In genomic region chr5:132391870-132392269, GRCh38 we compare ENCODE assay signal across 20 cellular contexts. TPM values are rescaled to one million over a fixed set of nuclear protein-coding genes. Genes with fewer than 3 reads are reported as not detected.
DNase-seq lines count a peak whose midpoint lies in the region; ATAC-seq and TF ChIP-seq lines count a peak whose summit lies in the region.
"Had no signal": no experiment of that assay in that cellular context is flagged by ENCODE, and none has a peak within 500 bp of the region (broad histone marks: within the 10 kb centered on the region; RNA-seq: fewer than 3 reads in every experiment).

No MANE protein-coding gene starts in this region.

- H3K27me3 ChIP-seq in esophagus muscularis mucosa, result no peaks in the 10 kb centered on the region
- H3K27me3 ChIP-seq: BE2C had no signal

- no peaks in the 10 kb centered on the region for H3K9me3 Mint-ChIP-seq in activated CD4-positive, alpha-beta T cell treated with anti-CD3 and anti-CD28 coated beads for 36 hours (ENCODE audit: low read depth)
- no peaks in the 10 kb centered on the region for H3K9me3 Mint-ChIP-seq in activated naive CD8-positive, alpha-beta T cell treated with anti-CD3 and anti-CD28 coated beads, Interleukin-2, amount 50 U/mL, for 24 hours
- no peaks in the 10 kb centered on the region for H3K9me3 Mint-ChIP-seq in activated naive CD8-positive, alpha-beta T cell treated with anti-CD3 and anti-CD28 coated beads for 36 hours

- peaks cover 64% of the 10 kb centered on the region for H3K4me1 Mint-ChIP-seq in activated CD4-positive, alpha-beta T cell treated with anti-CD3 and anti-CD28 coated beads for 36 hours
- peaks cover 50% of the 10 kb centered on the region for H3K4me1 Mint-ChIP-seq in activated naive CD8-positive, alpha-beta T cell treated with anti-CD3 and anti-CD28 coated beads, Interleukin-2, amount 50 U/mL, for 24 hours
- peaks cover 36% of the 10 kb centered on the region for H3K4me1 Mint-ChIP-seq in activated naive CD8-positive, alpha-beta T cell treated with anti-CD3 and anti-CD28 coated beads for 36 hours

- H3K9me3 ChIP-seq in esophagus muscularis mucosa, result no peaks in the 10 kb centered on the region
- H3K9me3 ChIP-seq: BE2C had no signal

- H3K36me3 Mint-ChIP-seq in activated CD4-positive, alpha-beta T cell treated with anti-CD3 and anti-CD28 coated beads for 36 hours (ENCODE audit: low read depth), result no peaks in the 10 kb centered on the region
- peaks cover 3% of the 10 kb centered on the region for H3K36me3 Mint-ChIP-seq in activated naive CD8-positive, alpha-beta T cell treated with anti-CD3 and anti-CD28 coated beads, Interleukin-2, amount 50 U/mL, for 24 hours (ENCODE audit: low read depth)
- H3K36me3 Mint-ChIP-seq in activated naive CD8-positive, alpha-beta T cell treated with anti-CD3 and anti-CD28 coated beads for 36 hours, result peaks cover 9% of the 10 kb centered on the region

- TF ChIP-seq EP300 in esophagus muscularis mucosa (IDR thresholded peaks at IDR 0.05), result no peak

- no peak overlapping the region for H3K4me3 ChIP-seq in esophagus muscularis mucosa
- H3K4me3 ChIP-seq: GM23248 had no signal

- H3K4me3 Mint-ChIP-seq in activated CD4-positive, alpha-beta T cell treated with anti-CD3 and anti-CD28 coated beads for 36 hours, result no peak overlapping the region
- H3K4me3 Mint-ChIP-seq in activated naive CD8-positive, alpha-beta T cell treated with anti-CD3 and anti-CD28 coated beads, Interleukin-2, amount 50 U/mL, for 24 hours, result no peak overlapping the region
- H3K4me3 Mint-ChIP-seq in activated naive CD8-positive, alpha-beta T cell treated with anti-CD3 and anti-CD28 coated beads for 36 hours, result no peak overlapping the region

- DNase-seq in activated CD4-positive, alpha-beta T cell treated with anti-CD3 and anti-CD28 coated beads for 36 hours, result no peak
- DNase-seq in activated CD4-positive, alpha-beta T cell treated with anti-CD3 and anti-CD28 coated beads for 1 hour, result no peak
- no peak for DNase-seq in activated naive CD8-positive, alpha-beta T cell treated with anti-CD3 and anti-CD28 coated beads, Interleukin-2, amount 50 U/mL, for 24 hours
- DNase-seq in activated naive CD8-positive, alpha-beta T cell treated with anti-CD3 and anti-CD28 coated beads for 36 hours, result no peak
- peak; percentile 14 for DNase-seq in esophagus muscularis mucosa (ENCODE audit: extremely low spot score)
- no peak for DNase-seq in stimulated activated CD4-positive, alpha-beta T cell treated with anti-CD3 and anti-CD28 coated beads, Interleukin-15, amount 100 ng/mL, for 24 hours
- no peak for DNase-seq in anterior cingulate cortex (lab: John Stamatoyannopoulos, UW)
- DNase-seq: BE2C; DMS79 treated with DMSO at 0.1 percent for 48 hours; GM23248; HCEC 1CT; NCI-H1417; NCI-H187 treated with DMSO at 0.1 percent for 48 hours; NCI-H2171; NCI-H446; NCI-H69; NK-92 treated with Interleukin-12 subunit alpha and Interleukin-12 subunit beta, amount 100 ng/mL, for 24 hours had no signal

- intact Hi-C loops in activated CD4-positive, alpha-beta T cell treated with anti-CD3 and anti-CD28 coated beads for 36 hours (cut with DNase I, micrococcal nuclease), result no loop called here
- intact Hi-C loops in esophagus muscularis mucosa (cut with DNase I), result no loop called here

- peak; percentile 50 for ATAC-seq in activated CD4-positive, alpha-beta T cell treated with anti-CD3 and anti-CD28 coated beads for 36 hours
- peak; percentile 13 for ATAC-seq in activated naive CD8-positive, alpha-beta T cell treated with anti-CD3 and anti-CD28 coated beads, Interleukin-2, amount 50 U/mL, for 24 hours
- no peak for ATAC-seq in HG02588 (IDR thresholded peaks at IDR 0.05; ENCODE audit: unreplicated experiment)

- CTCF ChIA-PET in activated CD4-positive, alpha-beta T cell treated with anti-CD3 and anti-CD28 coated beads for 36 hours (lab: Charles Lee), result interaction anchor here (0.6 to 19.4 kb wide), 5 partner anchors 12 to 110 kb away, joined by 3 to 308 read pairs (median 4); no protein-coding TSS in a partner anchor

- H3K4me1 ChIP-seq in esophagus muscularis mucosa, result peaks cover 38 to 45% (median 44%) of the 10 kb centered on the region in 4 donors
- H3K4me1 ChIP-seq: BE2C had no signal

- H3K27me3 Mint-ChIP-seq in activated CD4-positive, alpha-beta T cell treated with anti-CD3 and anti-CD28 coated beads for 36 hours, result no peaks in the 10 kb centered on the region
- H3K27me3 Mint-ChIP-seq in activated naive CD8-positive, alpha-beta T cell treated with anti-CD3 and anti-CD28 coated beads, Interleukin-2, amount 50 U/mL, for 24 hours, result no peaks in the 10 kb centered on the region
- no peaks in the 10 kb centered on the region for H3K27me3 Mint-ChIP-seq in activated naive CD8-positive, alpha-beta T cell treated with anti-CD3 and anti-CD28 coated beads for 36 hours

- no peak overlapping the region for H3K27ac ChIP-seq in esophagus muscularis mucosa (replicated peaks in 1 of 4)
- H3K27ac ChIP-seq: 22Rv1, GM23248, HL-60 had no signal

- peak overlapping the region; percentile 59 for H3K27ac Mint-ChIP-seq in activated CD4-positive, alpha-beta T cell treated with anti-CD3 and anti-CD28 coated beads for 36 hours
- no peak overlapping the region for H3K27ac Mint-ChIP-seq in activated naive CD8-positive, alpha-beta T cell treated with anti-CD3 and anti-CD28 coated beads, Interleukin-2, amount 50 U/mL, for 24 hours
- H3K27ac Mint-ChIP-seq in activated naive CD8-positive, alpha-beta T cell treated with anti-CD3 and anti-CD28 coated beads for 36 hours, result no peak overlapping the region

- H3K36me3 ChIP-seq in esophagus muscularis mucosa, result peaks cover 10 to 52% (median 34%) of the 10 kb centered on the region in 4 donors
- H3K36me3 ChIP-seq: BE2C had no signal

- POLR2A ChIA-PET in activated CD4-positive, alpha-beta T cell treated with anti-CD3 and anti-CD28 coated beads for 36 hours (lab: Charles Lee), result interaction anchor here (1.0 kb wide), 1 partner anchor 96 kb away, joined by 3 read pairs; no protein-coding TSS in a partner anchor

- no peak for TF ChIP-seq POLR2A in esophagus muscularis mucosa (IDR thresholded peaks at IDR 0.05; ENCODE audit: low read depth)

- TF ChIP-seq CTCF in esophagus muscularis mucosa (IDR thresholded peaks at IDR 0.05), result no peak

RNA-seq across cellular contexts. Expression of gene SLC22A5, which starts 22.4 kb away (rescaled TPM):
- 1 to 10 TPM; 3.7 to 4.9 TPM for total RNA-seq in activated CD4-positive, alpha-beta T cell treated with anti-CD3 and anti-CD28 coated beads for 36 hours
- 1 to 10 TPM; 3.7 to 4.5 TPM for total RNA-seq in activated naive CD8-positive, alpha-beta T cell treated with anti-CD3 and anti-CD28 coated beads for 36 hours
- total RNA-seq in esophagus muscularis mucosa, result 1 to 10 TPM; 6.2 to 8.8 (median 7.5) TPM
